ENCODE assay signal across 10 cellular contexts in genomic region chr22:20258584-20259335, GRCh38. TPM values are rescaled to one million over a fixed set of nuclear protein-coding genes. Genes with fewer than 3 reads are reported as not detected.
DNase-seq lines count a peak whose midpoint lies in the region; ATAC-seq and TF ChIP-seq lines count a peak whose summit lies in the region.
"Had no signal": no experiment of that assay in that cellular context is flagged by ENCODE, and none has a peak within 500 bp of the region (broad histone marks: within the 10 kb centered on the region; RNA-seq: fewer than 3 reads in every experiment).

No MANE protein-coding gene starts in this region.

- H3K4me3 ChIP-seq in AG10803 (ENCODE audit: low read length), result no peak overlapping the region
- no peak overlapping the region for H3K4me3 ChIP-seq in foreskin fibroblast (ENCODE audit: low read depth in 1 of 2, low read length in 2 of 2)
- H3K4me3 ChIP-seq in mesenchymal stem cell (ENCODE audit: insufficient read depth in 1 of 2, low read depth in 1 of 2, low read length in 2 of 2), result no peak overlapping the region

- H4K91ac ChIP-seq in mesenchymal stem cell (ENCODE audit: low read length), result no peak overlapping the region

- H2BK12ac ChIP-seq in mesenchymal stem cell (ENCODE audit: low read length in 2 of 2), result no peak overlapping the region

- H3K4me2 ChIP-seq in mesenchymal stem cell (ENCODE audit: low read length, poor library complexity, severe bottlenecking), result no peak overlapping the region

- no peak for ATAC-seq in GM19395 (IDR thresholded peaks at IDR 0.05; ENCODE audit: unreplicated experiment)
- ATAC-seq in GM18868 (IDR thresholded peaks at IDR 0.05; ENCODE audit: unreplicated experiment), result no peak

- peaks cover 0 to 13% of the 10 kb centered on the region in 2 experiments for H3K27me3 ChIP-seq in mesenchymal stem cell (ENCODE audit: control insufficient read depth in 1 of 2, insufficient read depth in 1 of 2, low read length in 2 of 2)

- WGBS in mesenchymal stem cell, result 90% methylated on average over 16 of the region's 18 CpGs

- H2BK5ac ChIP-seq in mesenchymal stem cell (ENCODE audit: low read depth, low read length, poor library complexity, severe bottlenecking), result no peak overlapping the region

- no peak overlapping the region for H3K9ac ChIP-seq in mesenchymal stem cell (ENCODE audit: low read length)

- H2BK120ac ChIP-seq in mesenchymal stem cell (ENCODE audit: low read depth, low read length), result no peak overlapping the region

- no peak overlapping the region for H2AK5ac ChIP-seq in mesenchymal stem cell (ENCODE audit: low read length, severe bottlenecking)

- peak; percentile 21 for TF ChIP-seq CTCF in AG10803 (conservative IDR thresholded peaks at IDR 0.05; ENCODE audit: low read length)
- TF ChIP-seq CTCF in GM12874 (IDR thresholded peaks at IDR 0.05; ENCODE audit: insufficient read depth, low read depth, low read length), result peak; percentile 69
- peak; percentile 13 for TF ChIP-seq CTCF in foreskin fibroblast (IDR thresholded peaks at IDR 0.05; ENCODE audit: low read depth, low read length)

- H3K36me3 ChIP-seq in mesenchymal stem cell (ENCODE audit: control insufficient read depth in 1 of 2, insufficient read depth in 2 of 2, low read depth in 1 of 2, low read length in 2 of 2), result no peaks in the 10 kb centered on the region

- H3K9me3 ChIP-seq in mesenchymal stem cell (ENCODE audit: control insufficient read depth, low read length), result no peaks in the 10 kb centered on the region

- no peak overlapping the region for H3K18ac ChIP-seq in mesenchymal stem cell (ENCODE audit: low read depth in 1 of 2, low read length in 2 of 2)

- H3K4me1 ChIP-seq in mesenchymal stem cell (ENCODE audit: control insufficient read depth, insufficient read depth, low read depth, low read length), result peaks cover 13% of the 10 kb centered on the region

- no peak overlapping the region for H2BK15ac ChIP-seq in mesenchymal stem cell (ENCODE audit: low read depth, poor library complexity, severe bottlenecking)

- DNase-seq in AG10803 (ENCODE audit: low read depth) (no peak), UCSD-AML1 (lab: John Stamatoyannopoulos, UW; ENCODE audit: unreplicated experiment) (peak; percentile 25), foreskin fibroblast (no peak), mesenchymal stem cell (no peak), hypothalamus (lab: John Stamatoyannopoulos, UW) (no peak)
- DNase-seq: foreskin melanocyte, NCI-H2081 treated with DMSO at 0.1 percent for 48 hours had no signal

- no peak overlapping the region for H3K23ac ChIP-seq in mesenchymal stem cell (ENCODE audit: low read length in 2 of 2)

- H3K27ac ChIP-seq in mesenchymal stem cell (ENCODE audit: low read length, poor library complexity, severe bottlenecking), result no peak overlapping the region

- H3K4ac ChIP-seq in mesenchymal stem cell (ENCODE audit: low read depth in 1 of 2, low read length in 2 of 2), result no peak overlapping the region

- H4K8ac ChIP-seq in mesenchymal stem cell (ENCODE audit: low read length), result no peak overlapping the region

- no peak overlapping the region for H2AFZ ChIP-seq in mesenchymal stem cell (ENCODE audit: low read depth, low read length)

- H3K14ac ChIP-seq in mesenchymal stem cell (ENCODE audit: low read length in 2 of 2), result no peak overlapping the region

- no peaks in the 10 kb centered on the region for H3K79me1 ChIP-seq in mesenchymal stem cell (replicated peaks; ENCODE audit: low read length, poor library complexity, severe bottlenecking)

RNA-seq across cellular contexts. Expression of gene RTN4R, which starts 9.4 kb away (rescaled TPM):
- polyA plus RNA-seq in mesenchymal stem cell (2013, experiment 1 of 2), result 0.79 TPM
- polyA plus RNA-seq in mesenchymal stem cell (2013, experiment 2 of 2), result 0.93 TPM

Comparison
In these comparisons a context has a peak if more than half of its experiments do, and no peak if none do; other contexts are left out.
1. CTCF ChIP-seq: peak in every context shown above with its lines; median percentile 69 in GM12874; 21 in AG10803; 13 in foreskin fibroblast.